In genomic region chr11:23079382-23079813, GRCh38 we compare ENCODE assay signal across 14 cellular contexts.
DNase-seq lines count a peak whose midpoint lies in the region; ATAC-seq and TF ChIP-seq lines count a peak whose summit lies in the region.
"Had no signal": no experiment of that assay in that cellular context is flagged by ENCODE, and none has a peak within 500 bp of the region (broad histone marks: within the 10 kb centered on the region; RNA-seq: fewer than 3 reads in every experiment).

No MANE protein-coding gene starts in this region.

- in situ Hi-C loops in GM13977 (cut with MboI; ENCODE audit: low pct_unique_long_range_greater_than_20kb, low sequenced_read_pairs, unreplicated experiment) (no loop called here), brain microvascular endothelial cell (cut with HindIII; ENCODE audit: low pct_ligation_motif_present, low sequenced_read_pairs) (no loop called here)

- no peaks in the 10 kb centered on the region for H3K27me3 ChIP-seq in brain microvascular endothelial cell (replicated peaks)

- no peaks in the 10 kb centered on the region for H3K36me3 ChIP-seq in brain microvascular endothelial cell (replicated peaks)
- H3K36me3 ChIP-seq: HAP-1 had no signal

- peak overlapping the region; percentile 53 for H3K27ac ChIP-seq in brain microvascular endothelial cell

- no peak overlapping the region for H3K4me3 ChIP-seq in brain microvascular endothelial cell (ENCODE audit: low read depth, low read length)
- H3K4me3 ChIP-seq: HAP-1 had no signal

- DNase-seq in GM13977 (ENCODE audit: low spot score): peak; percentile 6
- DNase-seq in brain microvascular endothelial cell: peak; percentile 16
- no peak for DNase-seq in OCI-M1 (lab: John Stamatoyannopoulos, UW)
- no peak for DNase-seq in NOMO-1 (lab: John Stamatoyannopoulos, UW; ENCODE audit: unreplicated experiment in 2 of 2)
- DNase-seq in DMS153 treated with DMSO at 0.1 percent for 48 hours (lab: John Stamatoyannopoulos, UW; ENCODE audit: unreplicated experiment): no peak
- DNase-seq: anterior cingulate cortex; CD8-positive, alpha-beta T cell; hippocampal formation; NCI-H2107; stimulated activated naive B cell treated with anti-CD40 and anti-IgM and Interleukin-4, amounts not matched to agents 10 μg/mL and 1 μg/mL and 100 μg/mL, for 72 hours had no signal

- ATAC-seq in GM21526 (IDR thresholded peaks at IDR 0.05; ENCODE audit: low FRiP score, unreplicated experiment) (peak; percentile 76), HG03135 (IDR thresholded peaks at IDR 0.05; ENCODE audit: unreplicated experiment) (peak; percentile 71), esophagus mucosa (no peak)
- ATAC-seq: CD8-positive, alpha-beta T cell had no signal

- TF ChIP-seq CTCF in GM13977 (IDR thresholded peaks at IDR 0.05; ENCODE audit: extremely low read depth, insufficient read depth, missing control alignments) (no peak), brain microvascular endothelial cell (IDR thresholded peaks at IDR 0.05; ENCODE audit: low read depth, low read length, missing control alignments) (no peak)

Comparison
In these comparisons a context has a peak if more than half of its experiments do, and no peak if none do; other contexts are left out.
1. DNase-seq: peak in GM13977 (single experiment) and brain microvascular endothelial cell (single experiment); none in OCI-M1 (single experiment), NOMO-1 (0 of 2) and DMS153 treated with DMSO at 0.1 percent for 48 hours (single experiment).